8 cellular contexts compared by ENCODE assay signal in the genomic region with DNA sequence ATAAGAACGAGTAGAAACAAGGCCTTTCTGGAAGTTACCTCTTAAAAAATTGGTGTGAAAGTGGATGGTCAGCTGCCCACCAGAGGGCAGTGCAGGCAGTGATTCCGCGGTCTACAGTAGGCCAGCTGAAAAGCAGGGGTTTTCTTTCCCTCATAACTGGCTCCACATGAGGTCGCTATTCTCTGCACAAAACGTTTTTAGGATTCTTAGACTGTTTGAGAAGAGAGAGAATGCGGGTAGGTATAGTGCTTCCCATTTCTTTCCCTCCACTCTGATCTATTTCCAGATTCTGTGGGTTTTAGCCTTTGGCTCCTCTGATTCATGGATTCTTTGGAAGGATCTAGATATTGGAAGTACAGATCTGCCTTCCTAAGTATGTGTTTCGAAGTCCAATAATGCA. TPM values are rescaled to one million over a fixed set of nuclear protein-coding genes. Genes with fewer than 3 reads are reported as not detected.
A peak's percentile ranks its signal among the peaks of the same experiment; 100 is the strongest.
DNase-seq lines count a peak whose midpoint lies in the region; ATAC-seq and TF ChIP-seq lines count a peak whose summit lies in the region.

No MANE protein-coding gene starts in this region.

- TF ChIP-seq CTCF in CD14-positive monocyte (IDR thresholded peaks at IDR 0.05) = peak; percentile 98

- ATAC-seq in GM19324 (IDR thresholded peaks at IDR 0.05; ENCODE audit: low FRiP score, unreplicated experiment) (peak; percentile 90), HG03432 (IDR thresholded peaks at IDR 0.05; ENCODE audit: unreplicated experiment) (peak; percentile 91)
- ATAC-seq in activated CD4-positive, CD25-positive, alpha-beta regulatory T cell treated with anti-CD3 and anti-CD28 coated beads, Interleukin-2, amount 50 U/mL, for 24 hours = peak; percentile 92 to 93

- peaks cover 54% of the 10 kb centered on the region for H3K4me1 Mint-ChIP-seq in CD14-positive monocyte

- H3K4me3 Mint-ChIP-seq in CD14-positive monocyte = no peak overlapping the region

- peak overlapping the region in 1 of 7 donors; percentile 5 for H3K27ac Mint-ChIP-seq in CD14-positive monocyte

- H3K9me3 Mint-ChIP-seq in CD14-positive monocyte = peaks cover 0 to 12% (median 6%) of the 10 kb centered on the region in 7 donors

- H3K27me3 Mint-ChIP-seq in CD14-positive monocyte (ENCODE audit: low read depth in 3 of 3) = peaks cover 0 to 2% (median 0%) of the 10 kb centered on the region in 3 donors

- H3K36me3 Mint-ChIP-seq in CD14-positive monocyte = peaks cover 23 to 25% of the 10 kb centered on the region in 2 donors

- peak; percentile 70 for DNase-seq in CD14-positive monocyte (ENCODE audit: low spot score)
- DNase-seq in NCI-H446 treated with DMSO at 0.1 percent for 48 hours (lab: John Stamatoyannopoulos, UW) = peak; percentile 72
- peak; percentile 94 for DNase-seq in cerebellar cortex (ENCODE audit: low spot score)
- peak; percentile 92 for DNase-seq in kidney glomerular epithelial cell (lab: John Stamatoyannopoulos, UW)
- peak; percentile 66 for DNase-seq in stimulated activated CD4-positive, alpha-beta T cell treated with anti-CD3 and anti-CD28 coated beads, Interleukin-2, amount 100 ng/mL, for 48 hours

- intact Hi-C loops in CD14-positive monocyte (cut with micrococcal nuclease) = loop anchor here (5.0 to 10.0 kb wide), 6 partner anchors 80 to 682 kb away; no protein-coding TSS in a partner anchor

RNA-seq across cellular contexts. Expression of a gene that starts 14.2 kb away (rescaled TPM):
- 10 to 100 TPM; 53.7 to 65.3 TPM for polyA plus RNA-seq in CD14-positive monocyte

RNA-seq across cellular contexts. Expression of a gene that starts 14.3 kb away (rescaled TPM):
- polyA plus RNA-seq in CD14-positive monocyte = 1 to 10 TPM; 2.8 to 3.1 TPM

Comparison
In these comparisons a context has a peak if more than half of its experiments do, and no peak if none do; other contexts are left out.
1. Peak in every context shown above with its lines: DNase-seq and ATAC-seq.